In genomic region chr12:131639270-131639940, GRCh38 we compare ENCODE assay signal across 27 cellular contexts.
DNase-seq lines count a peak whose midpoint lies in the region; ATAC-seq and TF ChIP-seq lines count a peak whose summit lies in the region.
"Had no signal": no experiment of that assay in that cellular context is flagged by ENCODE, and none has a peak within 500 bp of the region (broad histone marks: within the 10 kb centered on the region; RNA-seq: fewer than 3 reads in every experiment).

No MANE protein-coding gene starts in this region.

- H3K9me3 ChIP-seq in osteoblast (ENCODE audit: low read depth, low read length), result no peaks in the 10 kb centered on the region
- H3K9me3 ChIP-seq: A549, SJCRH30 had no signal

- H3K4me1 ChIP-seq in osteoblast (ENCODE audit: insufficient read depth, low read length), result no peaks in the 10 kb centered on the region
- H3K4me1 ChIP-seq: A549, SJCRH30 had no signal

- no peaks in the 10 kb centered on the region for H3K36me3 ChIP-seq in H7 (replicated peaks; ENCODE audit: control insufficient read depth, insufficient read depth, low read length)
- no peaks in the 10 kb centered on the region for H3K36me3 ChIP-seq in osteoblast (ENCODE audit: insufficient read depth, low read length)
- H3K36me3 ChIP-seq: SJCRH30 had no signal

- no peaks in the 10 kb centered on the region for H3K4me1 Mint-ChIP-seq in central memory CD8-positive, alpha-beta T cell
- no peaks in the 10 kb centered on the region for H3K4me1 Mint-ChIP-seq in activated naive CD8-positive, alpha-beta T cell treated with anti-CD3 and anti-CD28 coated beads, Interleukin-2, amount 50 U/mL, for 24 hours

- H3K4me3 Mint-ChIP-seq in central memory CD8-positive, alpha-beta T cell, result no peak overlapping the region
- no peak overlapping the region for H3K4me3 Mint-ChIP-seq in activated naive CD8-positive, alpha-beta T cell treated with anti-CD3 and anti-CD28 coated beads, Interleukin-2, amount 50 U/mL, for 24 hours

- H3K79me2 ChIP-seq in osteoblast (ENCODE audit: insufficient read depth, low read length), result no peaks in the 10 kb centered on the region

- DNase-seq in GM03348 (ENCODE audit: low spot score) (peak; percentile 8), H7 (peak; percentile 32), osteoblast (ENCODE audit: insufficient read length, low spot score, missing footprints) (peak; percentile 80), caudate nucleus (lab: John Stamatoyannopoulos, UW) (no peak), ecto neural progenitor cell (ENCODE audit: low spot score) (no peak)
- peak in 1 of 2 donors; percentile 6 for DNase-seq in central memory CD8-positive, alpha-beta T cell (ENCODE audit: low spot score in 2 of 2)
- DNase-seq in activated naive CD8-positive, alpha-beta T cell treated with anti-CD3 and anti-CD28 coated beads, Interleukin-2, amount 50 U/mL, for 24 hours, result no peak
- DNase-seq: AML-193; C1 segment of cervical spinal cord; CD4-positive, alpha-beta memory T cell; COR-L47; DMS53; Karpas-422; NCI-H1092; NCI-H1436; NCI-H187; NCI-H2081 treated with DMSO at 0.1 percent for 48 hours; NCI-H2171; NCI-H345; NCI-H510A treated with DMSO at 0.1 percent for 48 hours; NCI-H82; NK-92 treated with Interleukin-12 subunit alpha and Interleukin-12 subunit beta, amount 100 ng/mL, for 24 hours; PC-3; T-helper 1 cell had no signal

- no peaks in the 10 kb centered on the region for H3K9me3 Mint-ChIP-seq in central memory CD8-positive, alpha-beta T cell
- no peaks in the 10 kb centered on the region for H3K9me3 Mint-ChIP-seq in activated naive CD8-positive, alpha-beta T cell treated with anti-CD3 and anti-CD28 coated beads, Interleukin-2, amount 50 U/mL, for 24 hours

- H3K27me3 ChIP-seq in H7 (ENCODE audit: control insufficient read depth, insufficient read depth, low read length) (0 out of 2 replicates have a peak, but pooled peaks cover 2% of the 10 kb centered on the region), osteoblast (ENCODE audit: insufficient read depth, low read length) (no peaks in the 10 kb centered on the region)
- H3K27me3 ChIP-seq: SJCRH30 had no signal

- no peak overlapping the region for H2AFZ ChIP-seq in osteoblast (ENCODE audit: low read length)

- no peak overlapping the region for H3K4me2 ChIP-seq in osteoblast (ENCODE audit: insufficient read depth, low read length)
- H3K4me2 ChIP-seq: A549 had no signal

- ATAC-seq in central memory CD8-positive, alpha-beta T cell (replicated peaks; ENCODE audit: extremely low read depth, poor library complexity, severe bottlenecking), result no peak
- no peak for ATAC-seq in activated naive CD8-positive, alpha-beta T cell treated with anti-CD3 and anti-CD28 coated beads, Interleukin-2, amount 50 U/mL, for 24 hours
- ATAC-seq: A549, GM12878, PC-3 had no signal

- H3K4me3 ChIP-seq in H7 (ENCODE audit: insufficient read depth, low read depth, low read length) (no peak overlapping the region), osteoblast (ENCODE audit: insufficient read depth, low read length) (no peak overlapping the region)
- H3K4me3 ChIP-seq: A549, GM12878, SJCRH30 had no signal

- TF ChIP-seq CTCF in osteoblast (IDR thresholded peaks at IDR 0.05; ENCODE audit: extremely low read depth, low read depth, low read length), result no peak

- H3K27ac ChIP-seq in osteoblast (ENCODE audit: low read depth, low read length), result no peak overlapping the region
- H3K27ac ChIP-seq in caudate nucleus (ENCODE audit: low read depth, low read length), result no peak overlapping the region
- H3K27ac ChIP-seq: A549, SJCRH30 had no signal

- no peaks in the 10 kb centered on the region for H3K36me3 Mint-ChIP-seq in central memory CD8-positive, alpha-beta T cell (ENCODE audit: insufficient read depth)
- no peaks in the 10 kb centered on the region for H3K36me3 Mint-ChIP-seq in activated naive CD8-positive, alpha-beta T cell treated with anti-CD3 and anti-CD28 coated beads, Interleukin-2, amount 50 U/mL, for 24 hours (ENCODE audit: low read depth)
- H3K36me3 Mint-ChIP-seq: CD4-positive, alpha-beta memory T cell had no signal

- H3K27me3 Mint-ChIP-seq in central memory CD8-positive, alpha-beta T cell, result peaks cover 49% of the 10 kb centered on the region
- peaks cover 27% of the 10 kb centered on the region for H3K27me3 Mint-ChIP-seq in activated naive CD8-positive, alpha-beta T cell treated with anti-CD3 and anti-CD28 coated beads, Interleukin-2, amount 50 U/mL, for 24 hours

- H3K27ac Mint-ChIP-seq in central memory CD8-positive, alpha-beta T cell (ENCODE audit: low read depth), result peak overlapping the region; percentile 63
- no peak overlapping the region for H3K27ac Mint-ChIP-seq in activated naive CD8-positive, alpha-beta T cell treated with anti-CD3 and anti-CD28 coated beads, Interleukin-2, amount 50 U/mL, for 24 hours

- H4K20me1 ChIP-seq in osteoblast (ENCODE audit: insufficient read depth, low read length), result no peaks in the 10 kb centered on the region

Comparison
In these comparisons a context has a peak if more than half of its experiments do, and no peak if none do; other contexts are left out.
1. DNase-seq: peak in GM03348 (single experiment), H7 (single experiment) and osteoblast (single experiment); none in activated naive CD8-positive, alpha-beta T cell treated with anti-CD3 and anti-CD28 coated beads, Interleukin-2, amount 50 U/mL, for 24 hours (single experiment), caudate nucleus (0 of 61) and ecto neural progenitor cell (single experiment).